In the genomic region with DNA sequence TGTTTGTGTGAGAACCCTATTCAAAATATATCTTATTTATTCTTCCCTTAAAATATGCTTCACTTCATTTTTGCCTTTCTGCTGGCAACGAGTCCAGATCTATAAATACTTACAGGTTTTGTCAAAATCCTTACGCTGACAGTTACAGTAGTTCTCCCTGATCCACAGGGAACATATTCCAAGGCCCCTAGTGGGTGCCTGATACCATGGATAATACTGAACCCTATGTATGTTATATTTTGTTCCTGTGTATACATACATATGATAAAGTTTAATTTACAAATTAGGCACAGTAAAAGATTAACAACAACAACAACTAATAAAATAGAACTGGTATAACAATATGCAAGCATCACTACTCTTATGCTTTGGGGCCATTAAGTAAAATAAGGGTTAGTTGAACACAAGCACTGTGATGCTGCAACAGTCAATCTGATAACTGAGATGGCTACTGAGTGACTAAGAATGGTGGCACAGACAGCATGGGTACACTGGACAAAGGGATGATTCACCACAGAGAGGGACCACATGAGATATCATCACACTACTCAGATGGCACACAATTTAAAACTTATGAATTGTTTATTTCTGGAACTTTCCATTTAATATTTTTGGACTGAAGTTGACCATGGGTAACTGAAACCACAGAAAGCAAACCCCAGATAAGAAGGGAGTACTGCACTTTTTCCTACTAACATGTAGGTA, we compare ENCODE assay signal across 8 cellular contexts. TPM values are rescaled to one million over a fixed set of nuclear protein-coding genes. Genes with fewer than 3 reads are reported as not detected.
DNase-seq lines count a peak whose midpoint lies in the region; ATAC-seq, FAIRE-seq and TF ChIP-seq lines count a peak whose summit lies in the region.

No MANE protein-coding gene starts in this region.

- intact Hi-C loops in esophagus squamous epithelium (cut with DNase I), result no loop called here
- intact Hi-C loops in stomach (cut with DNase I; ENCODE audit: low total_unique reads), result no loop called here

- no peaks in the 10 kb centered on the region for H3K36me3 ChIP-seq in osteoblast (ENCODE audit: insufficient read depth, low read length)
- no peaks in the 10 kb centered on the region for H3K36me3 ChIP-seq in esophagus squamous epithelium
- H3K36me3 ChIP-seq in stomach, result no peaks in the 10 kb centered on the region

- H3K4me1 ChIP-seq in osteoblast (ENCODE audit: insufficient read depth, low read length) (peaks cover 37% of the 10 kb centered on the region), esophagus squamous epithelium (peaks cover 0 to 30% (median 15%) of the 10 kb centered on the region in 3 donors), stomach (peaks cover 0 to 43% (median 22%) of the 10 kb centered on the region in 4 donors)

- no peaks in the 10 kb centered on the region for H3K9me3 Mint-ChIP-seq in activated naive CD8-positive, alpha-beta T cell treated with anti-CD3 and anti-CD28 coated beads for 36 hours

- H3K27me3 ChIP-seq in osteoblast (ENCODE audit: insufficient read depth, low read length) (no peaks in the 10 kb centered on the region), esophagus squamous epithelium (no peaks in the 10 kb centered on the region), stomach (no peaks in the 10 kb centered on the region)

- H3K4me2 ChIP-seq in osteoblast (ENCODE audit: insufficient read depth, low read length), result peak overlapping the region; percentile 40

- FAIRE-seq in GM19239 (lab: Jason Lieb, UNC), result no peak

- peak overlapping the region; percentile 50 for H3K27ac Mint-ChIP-seq in activated naive CD8-positive, alpha-beta T cell treated with anti-CD3 and anti-CD28 coated beads for 36 hours

- H3K4me1 Mint-ChIP-seq in activated naive CD8-positive, alpha-beta T cell treated with anti-CD3 and anti-CD28 coated beads for 36 hours, result peaks cover 72% of the 10 kb centered on the region

- TF ChIP-seq CTCF in osteoblast (IDR thresholded peaks at IDR 0.05; ENCODE audit: extremely low read depth, low read depth, low read length) (no peak), esophagus squamous epithelium (IDR thresholded peaks at IDR 0.05) (no peak), stomach (IDR thresholded peaks at IDR 0.05) (no peak)

- H3K27me3 Mint-ChIP-seq in activated naive CD8-positive, alpha-beta T cell treated with anti-CD3 and anti-CD28 coated beads for 36 hours, result no peaks in the 10 kb centered on the region

- WGBS in esophagus squamous epithelium, 2 donors, result 67 to 85% methylated on average over 2 of the region's 2 CpGs
- WGBS in stomach, 5 donors, result 76 to 90% (median 85%) methylated on average over 2 of the region's 2 CpGs

- no peaks in the 10 kb centered on the region for H4K20me1 ChIP-seq in osteoblast (ENCODE audit: insufficient read depth, low read length)

- H3K4me3 ChIP-seq in osteoblast (ENCODE audit: insufficient read depth, low read length) (no peak overlapping the region), esophagus squamous epithelium (no peak overlapping the region), stomach (no peak overlapping the region)

- H3K9me3 ChIP-seq in osteoblast (ENCODE audit: low read depth, low read length), result no peaks in the 10 kb centered on the region
- no peaks in the 10 kb centered on the region for H3K9me3 ChIP-seq in esophagus squamous epithelium
- H3K9me3 ChIP-seq in stomach, result no peaks in the 10 kb centered on the region

- ATAC-seq in GM18519 (IDR thresholded peaks at IDR 0.05; ENCODE audit: low FRiP score, unreplicated experiment) (peak; percentile 53), HG02678 (IDR thresholded peaks at IDR 0.05; ENCODE audit: unreplicated experiment) (peak; percentile 74)

- no peak for DNase-seq in activated naive CD8-positive, alpha-beta T cell treated with anti-CD3 and anti-CD28 coated beads for 36 hours
- DNase-seq in osteoblast (ENCODE audit: insufficient read length, low spot score, missing footprints) (no peak), NOMO-1 treated with DMSO at 0.1 percent for 48 hours (lab: John Stamatoyannopoulos, UW; ENCODE audit: unreplicated experiment) (no peak), GM19239 (ENCODE audit: insufficient read length, low spot score) (no peak), esophagus squamous epithelium (lab: John Stamatoyannopoulos, UW) (no peak), stomach (no peak)

- H3K27ac ChIP-seq in osteoblast (ENCODE audit: low read depth, low read length), result peak overlapping the region; percentile 93
- no peak overlapping the region for H3K27ac ChIP-seq in esophagus squamous epithelium
- H3K27ac ChIP-seq in stomach, result peak overlapping the region in 1 of 5 donors; percentile 14

- peaks cover 23% of the 10 kb centered on the region for H3K36me3 Mint-ChIP-seq in activated naive CD8-positive, alpha-beta T cell treated with anti-CD3 and anti-CD28 coated beads for 36 hours

- H3K79me2 ChIP-seq in osteoblast (ENCODE audit: insufficient read depth, low read length), result peaks cover 70% of the 10 kb centered on the region

- H3K4me3 Mint-ChIP-seq in activated naive CD8-positive, alpha-beta T cell treated with anti-CD3 and anti-CD28 coated beads for 36 hours, result no peak overlapping the region

- TF ChIP-seq EP300 in stomach (IDR thresholded peaks at IDR 0.05), result no peak

- TF ChIP-seq POLR2A in esophagus squamous epithelium (IDR thresholded peaks at IDR 0.05), result no peak
- TF ChIP-seq POLR2A in stomach (IDR thresholded peaks at IDR 0.05), result no peak

- H2AFZ ChIP-seq in osteoblast (ENCODE audit: low read length), result no peak overlapping the region

RNA-seq across cellular contexts. Expression of a gene that starts 29.4 kb away (rescaled TPM):
- total RNA-seq in activated naive CD8-positive, alpha-beta T cell treated with anti-CD3 and anti-CD28 coated beads for 36 hours, result 10 to 100 TPM; 41.2 to 44.1 TPM
- total RNA-seq in osteoblast (84.9 and 99.2 TPM in 2 replicates), esophagus squamous epithelium (10 to 100 TPM; 17.3 to 39.3 (median 23.4) TPM), stomach (10 to 100 TPM; 10.7 to 78.2 (median 57.6) TPM)
- polyA plus RNA-seq in stomach, result 10 to 100 TPM; 19.8 to 35.4 (median 32.1) TPM
